ENCODE assay signal across 19 cellular contexts in the genomic region with DNA sequence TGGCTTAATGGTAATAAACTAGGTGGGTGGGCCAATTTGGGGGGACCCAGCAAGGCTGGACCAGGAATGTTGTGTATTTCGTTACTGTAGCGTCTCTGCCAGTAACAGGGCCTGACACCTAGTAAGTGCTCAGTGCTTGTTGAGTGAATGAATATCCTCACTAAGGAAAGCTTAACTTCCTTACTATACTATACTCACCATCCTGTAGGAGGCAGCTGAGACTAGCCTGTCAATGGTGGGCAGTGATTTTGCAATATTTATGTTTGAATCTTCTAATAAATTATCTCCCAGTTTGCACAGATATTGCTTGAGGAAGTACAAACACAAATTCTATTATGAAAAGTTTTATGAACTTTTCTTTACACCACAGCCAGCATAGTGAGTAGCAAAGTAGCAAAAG.
"Had no signal": no experiment of that assay in that cellular context is flagged by ENCODE, and none has a peak within 500 bp of the region (broad histone marks: within the 10 kb centered on the region; RNA-seq: fewer than 3 reads in every experiment).

No MANE protein-coding gene starts in this region.

- H3K36me3 ChIP-seq: adrenal gland, left lung, prostate gland, sigmoid colon had no signal

- H3K4me3 Mint-ChIP-seq: central memory CD8-positive, alpha-beta T cell; dendritic cell treated with granulocyte-macrophage colony-stimulating factor and Interleukin-4, amounts not matched to agents 40 ng/mL and 50 ng/mL, for 4 days; effector memory CD8-positive, alpha-beta T cell; natural killer cell; T-helper 1 cell treated with Interleukin-12 subunit alpha and Interleukin-12 subunit beta and Interleukin-4 antibody, amounts not matched to agents 30 μg/mL and 1 μg/mL, for 36 hours had no signal

- H3K4me3 ChIP-seq: adrenal gland, left lung, prostate gland, sigmoid colon had no signal

- H3K9me3 ChIP-seq: adrenal gland, left lung, prostate gland, sigmoid colon had no signal

- H3K9me3 Mint-ChIP-seq: dendritic cell treated with granulocyte-macrophage colony-stimulating factor and Interleukin-4, amounts not matched to agents 40 ng/mL and 50 ng/mL, for 4 days had no signal

- H3K27me3 Mint-ChIP-seq: central memory CD8-positive, alpha-beta T cell; dendritic cell treated with granulocyte-macrophage colony-stimulating factor and Interleukin-4, amounts not matched to agents 40 ng/mL and 50 ng/mL, for 4 days; effector memory CD8-positive, alpha-beta T cell had no signal

- H3K4me1 Mint-ChIP-seq: central memory CD8-positive, alpha-beta T cell; natural killer cell had no signal

- H3K27ac ChIP-seq: adrenal gland, left lung, prostate gland, sigmoid colon had no signal

- H3K36me3 Mint-ChIP-seq: natural killer cell had no signal

- H3K4me1 ChIP-seq: adrenal gland, left lung, prostate gland, sigmoid colon had no signal

- H3K27me3 ChIP-seq: adrenal gland, left lung, sigmoid colon had no signal

- H3K27ac Mint-ChIP-seq: dendritic cell treated with granulocyte-macrophage colony-stimulating factor and Interleukin-4, amounts not matched to agents 40 ng/mL and 50 ng/mL, for 4 days; effector memory CD8-positive, alpha-beta T cell; natural killer cell; T-helper 1 cell treated with Interleukin-12 subunit alpha and Interleukin-12 subunit beta and Interleukin-4 antibody, amounts not matched to agents 30 μg/mL and 1 μg/mL, for 36 hours had no signal

- DNase-seq: activated CD4-positive, alpha-beta T cell treated with anti-CD3 and anti-CD28 coated beads, Interleukin-2, amount 50 U/mL, for 1 hour; activated naive CD4-positive, alpha-beta T cell treated with anti-CD3 and anti-CD28 coated beads, Interleukin-2, amount 50 U/mL, for 16 hours; activated T-cell treated with anti-CD3 and anti-CD28 coated beads for 4 hours; adrenal gland; effector memory CD8-positive, alpha-beta T cell; foreskin melanocyte; head of caudate nucleus; islet precursor cell; left lung; natural killer cell; sigmoid colon; stimulated activated CD4-positive, alpha-beta T cell treated with anti-CD3 and anti-CD28 coated beads, Interleukin-12 subunit alpha, Interleukin-12 subunit beta, amount 100 ng/mL, for 4 hours; stimulated activated naive CD4-positive, alpha-beta T cell; substantia nigra; trophoblast cell had no signal
